In the genomic region with DNA sequence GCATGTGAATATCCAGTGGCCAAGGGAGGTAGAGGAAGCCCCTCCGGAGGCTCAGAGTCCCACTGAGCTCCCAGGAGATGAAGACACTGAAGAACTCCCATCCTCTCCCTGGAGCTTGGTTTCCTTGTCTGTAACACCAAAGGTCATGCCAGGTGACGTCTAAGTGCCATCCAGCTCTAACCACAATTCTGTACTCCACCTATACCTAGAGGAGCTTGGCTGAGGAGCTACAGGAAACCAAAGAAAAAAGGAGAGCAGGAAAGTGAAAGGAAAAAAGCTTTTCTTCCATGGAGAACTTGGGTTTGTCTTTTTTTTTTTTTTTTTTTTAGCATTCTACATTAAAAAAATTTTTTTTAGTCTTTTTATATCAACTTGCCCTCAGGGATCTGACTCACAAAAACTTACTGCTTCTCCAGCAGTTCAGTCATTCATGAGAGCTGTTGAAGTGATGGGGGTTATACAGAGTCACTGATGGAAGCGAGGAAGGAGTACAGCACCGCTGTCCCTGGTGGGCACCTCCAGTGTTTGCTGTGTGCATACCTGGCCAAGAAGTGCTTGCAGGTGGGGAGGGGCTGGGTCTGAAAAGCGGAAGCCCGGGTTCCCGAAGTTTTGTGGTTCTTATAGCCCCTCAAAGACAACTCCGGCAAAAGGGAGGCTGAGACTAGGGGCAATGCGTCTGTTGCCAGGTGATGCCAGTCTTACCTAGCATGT, we compare ENCODE assay signal across 12 cellular contexts. TPM values are rescaled to one million over a fixed set of nuclear protein-coding genes. Genes with fewer than 3 reads are reported as not detected.
A peak's percentile ranks its signal among the peaks of the same experiment; 100 is the strongest.
DNase-seq lines count a peak whose midpoint lies in the region; ATAC-seq, FAIRE-seq and TF ChIP-seq lines count a peak whose summit lies in the region.
"Had no signal": no experiment of that assay in that cellular context is flagged by ENCODE, and none has a peak within 500 bp of the region (broad histone marks: within the 10 kb centered on the region; RNA-seq: fewer than 3 reads in every experiment).

No MANE protein-coding gene starts in this region.

- TF ChIP-seq CTCF in K562 (IDR thresholded peaks at IDR 0.05 in 2 of 3, conservative IDR thresholded peaks at IDR 0.05 in 1 of 3; ENCODE audit: insufficient read depth in 2 of 3, low read depth in 1 of 3, low read length in 3 of 3) (no peak), left ventricle myocardium inferior (IDR thresholded peaks at IDR 0.05; ENCODE audit: borderline replicate concordance) (no peak)

- 73% methylated on average over 8 of the region's 9 CpGs for WGBS in K562 (ENCODE audit: insufficient coverage, low coverage, missing lambda C conversion rate)

- intact Hi-C loops in K562 (cut with micrococcal nuclease), result no loop called here
- intact Hi-C loops in left ventricle myocardium inferior (cut with micrococcal nuclease), result loop anchor here (10.0 kb wide), 1 partner anchor 118 kb away; no protein-coding TSS in a partner anchor

- no peaks in the 10 kb centered on the region for H3K9me1 ChIP-seq in K562 (ENCODE audit: control insufficient read depth, insufficient read depth, low read length)

- no peak overlapping the region for H3K27ac ChIP-seq in K562 (ENCODE audit: extremely low read depth, low read depth, low read length)
- H3K27ac ChIP-seq in left ventricle myocardium inferior (replicated peaks), result peak overlapping the region; percentile 88
- peak overlapping the region; percentile 78 for H3K27ac ChIP-seq in skeletal muscle tissue (ENCODE audit: low read depth, low read length)

- POLR2A ChIA-PET in K562 (lab: Yijun Ruan, JAX), result no interaction called here

- TF ChIP-seq EP300 in K562 (IDR thresholded peaks at IDR 0.05; ENCODE audit: low read length), result no peak

- no peaks in the 10 kb centered on the region; the same call in 2 of the 3 replicates for H3K36me3 ChIP-seq in K562 (ENCODE audit: control insufficient read depth, insufficient read depth, low read length)
- H3K36me3 ChIP-seq in left ventricle myocardium inferior, result no peaks in the 10 kb centered on the region
- no peaks in the 10 kb centered on the region for H3K36me3 ChIP-seq in skeletal muscle tissue (ENCODE audit: control insufficient read depth in 3 of 3, insufficient read depth in 3 of 3, low read length in 3 of 3)
- H3K36me3 ChIP-seq: BE2C had no signal

- H2AFZ ChIP-seq in K562 (ENCODE audit: low read depth, low read length), result no peak overlapping the region

- ATAC-seq in K562, result 0 out of 3 replicates have a peak, but pooled peaks have one; percentile 38
- ATAC-seq in GM21515 (IDR thresholded peaks at IDR 0.05; ENCODE audit: unreplicated experiment), result no peak
- no peak for ATAC-seq in HG03342 (IDR thresholded peaks at IDR 0.05; ENCODE audit: unreplicated experiment)
- no peak for ATAC-seq in GM18520 (IDR thresholded peaks at IDR 0.05; ENCODE audit: unreplicated experiment)

- no peak for TF ChIP-seq RAD21 in K562 (CRISPR knock-in tag; conservative IDR thresholded peaks at IDR 0.05 in 1 of 2, IDR thresholded peaks at IDR 0.05 in 1 of 2)

- no peak for TF ChIP-seq POLR2A in K562 (conservative IDR thresholded peaks at IDR 0.05)

- H3K4me2 ChIP-seq in K562 (ENCODE audit: insufficient read depth, low read length), result no peak overlapping the region
- H3K4me2 ChIP-seq: smooth muscle cell had no signal

- H3K9ac ChIP-seq in K562 (ENCODE audit: insufficient read depth in 1 of 2, low read depth in 2 of 2, low read length in 2 of 2) (no peak overlapping the region), skeletal muscle tissue (ENCODE audit: low read depth in 1 of 3, low read length in 3 of 3) (peak overlapping the region in 1 of 3 donors; percentile 7)

- peaks cover 4% of the 10 kb centered on the region; the same call in 1 of the 2 replicates for H4K20me1 ChIP-seq in K562 (replicated peaks; ENCODE audit: control insufficient read depth, insufficient read depth, low read length)

- no peaks in the 10 kb centered on the region for H3K9me3 ChIP-seq in K562 (replicated peaks; ENCODE audit: control insufficient read depth, insufficient read depth, low read depth, low read length)
- no peaks in the 10 kb centered on the region for H3K9me3 ChIP-seq in left ventricle myocardium inferior (replicated peaks)
- no peaks in the 10 kb centered on the region for H3K9me3 ChIP-seq in skeletal muscle tissue (ENCODE audit: control insufficient read depth in 3 of 3, low read length in 3 of 3)
- H3K9me3 ChIP-seq: BE2C had no signal

- FAIRE-seq in K562 (lab: Jason Lieb, UNC), result no peak

- no peak overlapping the region for H3K4me3 ChIP-seq in K562
- peak overlapping the region; percentile 14 for H3K4me3 ChIP-seq in left ventricle myocardium inferior
- H3K4me3 ChIP-seq in skeletal muscle tissue (ENCODE audit: low read length in 3 of 3), result peak overlapping the region in 2 of 3 donors; percentile 23 to 45
- H3K4me3 ChIP-seq: smooth muscle cell had no signal

- in situ Hi-C loops in K562 (cut with MboI), result no loop called here

- CTCF ChIA-PET in K562 (lab: Yijun Ruan, JAX; ENCODE audit: low intra/inter-chr PET ratio), result interaction anchor here (0.6 kb wide), 1 partner anchor 114 kb away, joined by 3 read pairs; no protein-coding TSS in a partner anchor

- H3K4me1 ChIP-seq in K562 (replicated peaks in 1 of 2; ENCODE audit: control insufficient read depth in 2 of 2, insufficient read depth in 2 of 2, low read length in 2 of 2) (no peaks in the 10 kb centered on the region), left ventricle myocardium inferior (peaks cover 67% of the 10 kb centered on the region), skeletal muscle tissue (ENCODE audit: control insufficient read depth in 3 of 3, insufficient read depth in 3 of 3, low read length in 3 of 3) (peaks cover 25 to 49% (median 37%) of the 10 kb centered on the region in 3 donors)
- H3K4me1 ChIP-seq: BE2C had no signal

- H3K79me2 ChIP-seq in K562 (ENCODE audit: control insufficient read depth, insufficient read depth, low read length), result no peaks in the 10 kb centered on the region

- no TSS peak for BruUV-seq in K562 (replicated peaks; lab: Mats Ljungman, UMichigan)

- DNase-seq in EL (peak; percentile 70), K562 (ENCODE audit: extremely low read depth in 1 of 4, low spot score in 3 of 4) (no peak), left ventricle myocardium inferior (no peak), C1 segment of cervical spinal cord (lab: John Stamatoyannopoulos, UW) (no peak)
- DNase-seq: BE2C; effector memory CD4-positive, alpha-beta T cell; GF-D8 had no signal

- H3K27me3 ChIP-seq in K562 (ENCODE audit: control insufficient read depth in 2 of 2, insufficient read depth in 2 of 2, low read length in 2 of 2), result no peaks in the 10 kb centered on the region
- no peaks in the 10 kb centered on the region for H3K27me3 ChIP-seq in left ventricle myocardium inferior (ENCODE audit: low read depth)
- no peaks in the 10 kb centered on the region for H3K27me3 ChIP-seq in skeletal muscle tissue (ENCODE audit: control insufficient read depth in 3 of 3, insufficient read depth in 3 of 3, low read length in 3 of 3)
- H3K27me3 ChIP-seq: BE2C had no signal

TF ChIP-seq in K562, 482 proteins besides CTCF, POLR2A, EP300 and RAD21:
- no peak for TF ChIP-seq ARID1B (IDR thresholded peaks at IDR 0.05)
- no peak for TF ChIP-seq ZNF324 (CRISPR knock-in tag; IDR thresholded peaks at IDR 0.05)
- no peak for TF ChIP-seq MEF2A (IDR thresholded peaks at IDR 0.05; ENCODE audit: control insufficient read depth, low read depth, low read length)
- TF ChIP-seq, protein P1, sequence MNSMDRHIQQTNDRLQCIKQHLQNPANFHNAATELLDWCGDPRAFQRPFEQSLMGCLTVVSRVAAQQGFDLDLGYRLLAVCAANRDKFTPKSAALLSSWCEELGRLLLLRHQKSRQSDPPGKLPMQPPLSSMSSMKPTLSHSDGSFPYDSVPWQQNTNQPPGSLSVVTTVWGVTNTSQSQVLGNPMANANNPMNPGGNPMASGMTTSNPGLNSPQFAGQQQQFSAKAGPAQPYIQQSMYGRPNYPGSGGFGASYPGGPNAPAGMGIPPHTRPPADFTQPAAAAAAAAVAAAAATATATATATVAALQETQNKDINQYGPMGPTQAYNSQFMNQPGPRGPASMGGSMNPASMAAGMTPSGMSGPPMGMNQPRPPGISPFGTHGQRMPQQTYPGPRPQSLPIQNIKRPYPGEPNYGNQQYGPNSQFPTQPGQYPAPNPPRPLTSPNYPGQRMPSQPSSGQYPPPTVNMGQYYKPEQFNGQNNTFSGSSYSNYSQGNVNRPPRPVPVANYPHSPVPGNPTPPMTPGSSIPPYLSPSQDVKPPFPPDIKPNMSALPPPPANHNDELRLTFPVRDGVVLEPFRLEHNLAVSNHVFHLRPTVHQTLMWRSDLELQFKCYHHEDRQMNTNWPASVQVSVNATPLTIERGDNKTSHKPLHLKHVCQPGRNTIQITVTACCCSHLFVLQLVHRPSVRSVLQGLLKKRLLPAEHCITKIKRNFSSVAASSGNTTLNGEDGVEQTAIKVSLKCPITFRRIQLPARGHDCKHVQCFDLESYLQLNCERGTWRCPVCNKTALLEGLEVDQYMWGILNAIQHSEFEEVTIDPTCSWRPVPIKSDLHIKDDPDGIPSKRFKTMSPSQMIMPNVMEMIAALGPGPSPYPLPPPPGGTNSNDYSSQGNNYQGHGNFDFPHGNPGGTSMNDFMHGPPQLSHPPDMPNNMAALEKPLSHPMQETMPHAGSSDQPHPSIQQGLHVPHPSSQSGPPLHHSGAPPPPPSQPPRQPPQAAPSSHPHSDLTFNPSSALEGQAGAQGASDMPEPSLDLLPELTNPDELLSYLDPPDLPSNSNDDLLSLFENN (IDR thresholded peaks at IDR 0.05; ENCODE audit: low read depth in 2 of 2, low read length in 2 of 2), result no peak

RNA-seq across cellular contexts. Expression of a gene that starts 46.0 kb away (rescaled TPM):
- total RNA-seq in K562 (2011; cell fraction: chromatin; rRNA removed; ENCODE audit: low replicate concordance), result 30.4 and 31.9 TPM in 2 replicates
- 15.9 and 17.5 TPM in 2 replicates for total RNA-seq in K562 (2011; cell fraction: nucleolus; rRNA removed)
- 20.6 and 29.6 TPM in 2 replicates for total RNA-seq in K562 (2011; cell fraction: nucleoplasm; rRNA removed)
- total RNA-seq in K562 (2014; rRNA removed) (11.0 and 13.0 TPM in 2 replicates), K562 (2014; rRNA removed; fragmentation: Illumina TruSeq; extraction: Trizol) (9.9 and 11.9 TPM in 2 replicates), K562 (2015; rRNA removed; fragmentation: Illumina TruSeq; extraction: Trizol) (14.1 and 14.4 TPM in 2 replicates), K562 (2021) (12.6 and 13.1 TPM in 2 replicates), left ventricle myocardium inferior (3.8 TPM), skeletal muscle tissue (7.8 TPM)
- polyA plus RNA-seq in K562 (2011; rRNA removed) (4.9 and 8.1 TPM in 2 replicates), K562 (2014; fragmentation: Illumina TruSeq; extraction: Trizol) (13.6 and 16.7 TPM in 2 replicates), K562 (2014; fragmentation: Nextera tagmentation; extraction: Ambion mirVana) (1 to 10 TPM; 2.1 to 2.3 TPM), K562 (2014; rRNA removed) (9.7 and 10.0 TPM in 2 replicates)
- 3.5 and 6.6 TPM in 2 replicates for polyA plus RNA-seq in K562 (2011; cell fraction: cytosol; rRNA removed)
- polyA plus RNA-seq in K562 (2011; cell fraction: nucleus; rRNA removed), result 14.3 and 27.5 TPM in 2 replicates
- polyA plus RNA-seq in K562 (2012), result 8.7 and 10.6 TPM in 2 replicates
- polyA minus RNA-seq in K562 (2011; rRNA and poly(A)+ RNA removed), result 8.8 and 10.5 TPM in 2 replicates
- 4.8 and 6.0 TPM in 2 replicates for polyA minus RNA-seq in K562 (2011; cell fraction: cytosol; rRNA and poly(A)+ RNA removed)
- 21.9 and 22.3 TPM in 2 replicates for polyA minus RNA-seq in K562 (2011; cell fraction: nucleus; rRNA and poly(A)+ RNA removed)
